8 cellular contexts compared by ENCODE assay signal in the genomic region with DNA sequence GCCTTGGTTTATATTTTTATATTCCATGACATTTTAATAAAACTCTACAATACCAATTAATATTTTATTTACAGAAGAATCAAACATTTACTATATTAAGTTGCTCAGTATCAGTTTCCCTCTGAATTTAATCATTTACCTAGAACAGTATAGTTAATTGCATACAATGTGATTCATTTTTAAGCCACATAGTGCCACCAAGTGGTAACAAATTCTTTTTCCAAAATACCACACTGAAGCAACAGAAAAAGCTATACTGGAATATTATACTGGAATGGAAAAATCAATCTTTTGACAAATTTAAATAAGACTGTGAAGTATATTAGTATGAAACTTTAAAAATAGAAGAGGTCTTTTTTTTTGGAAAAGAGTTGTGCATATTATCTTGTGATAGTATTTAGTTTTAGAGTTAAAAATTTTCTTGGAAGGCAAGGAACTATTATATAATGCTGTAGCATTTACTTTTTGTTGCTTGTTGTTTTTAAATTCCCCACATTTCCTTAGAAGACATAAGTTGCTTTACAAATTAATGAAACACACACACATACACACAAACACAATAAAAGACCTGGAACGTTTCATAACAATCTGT. TPM values are rescaled to one million over a fixed set of nuclear protein-coding genes. Genes with fewer than 3 reads are reported as not detected.
A peak's percentile ranks its signal among the peaks of the same experiment; 100 is the strongest.
DNase-seq lines count a peak whose midpoint lies in the region; ATAC-seq and TF ChIP-seq lines count a peak whose summit lies in the region.

No MANE protein-coding gene starts in this region.

- intact Hi-C loops in left ventricle myocardium superior (cut with micrococcal nuclease) = loop anchor here (10.0 kb wide), 1 partner anchor 240 kb away; no protein-coding TSS in a partner anchor

- no peaks in the 10 kb centered on the region for H3K9me3 Mint-ChIP-seq in GM23338

- WGBS in upper lobe of left lung, 2 donors = 73 to 77% methylated on average over 1 of the region's 1 CpG

- H3K27ac Mint-ChIP-seq in GM23338 = no peak overlapping the region

- H3K4me2 ChIP-seq in GM23338 = no peak overlapping the region

- H3K27ac ChIP-seq in GM23338 (ENCODE audit: low read depth) = no peak overlapping the region
- H3K27ac ChIP-seq in upper lobe of left lung = no peak overlapping the region

- no peak for TF ChIP-seq EP300 in upper lobe of left lung (IDR thresholded peaks at IDR 0.05)

- no peak for DNase-seq in AG09319 (ENCODE audit: extremely low read depth, low read depth)
- peak; percentile 33 for DNase-seq in GM23338 (ENCODE audit: low spot score)
- DNase-seq in SHP77 (lab: John Stamatoyannopoulos, UW) = peak; percentile 12 to 17
- no peak for DNase-seq in left ventricle myocardium superior
- no peak for DNase-seq in activated CD4-positive, CD25-positive, alpha-beta regulatory T cell treated with anti-CD3 and anti-CD28 coated beads, Interleukin-2, amount 50 U/mL, for 72 hours
- DNase-seq in upper lobe of left lung = no peak

- peak; percentile 25 for TF ChIP-seq CTCF in AG09319 (IDR thresholded peaks at IDR 0.05; ENCODE audit: low read depth, low read length)
- peak in 1 of 2 experiments; percentile 71; a peak in 3 of 4 replicates for TF ChIP-seq CTCF in GM23338 (conservative IDR thresholded peaks at IDR 0.05; ENCODE audit: low read depth in 2 of 2)
- TF ChIP-seq CTCF in upper lobe of left lung (IDR thresholded peaks at IDR 0.05) = peak in 2 of 6 experiments; percentile 11 to 17

- no peak overlapping the region for H3K4me3 Mint-ChIP-seq in GM23338

- no peaks in the 10 kb centered on the region for H3K36me3 ChIP-seq in GM23338 (ENCODE audit: insufficient read depth)
- H3K36me3 ChIP-seq in upper lobe of left lung = no peaks in the 10 kb centered on the region

- H3F3A ChIP-seq in GM23338 (replicated peaks; ENCODE audit: low read depth) = peaks cover 2% of the 10 kb centered on the region; the same call in 1 of the 2 replicates

- H3K27me3 ChIP-seq in GM23338 (ENCODE audit: insufficient read depth) (no peaks in the 10 kb centered on the region), upper lobe of left lung (no peaks in the 10 kb centered on the region)

- no peak overlapping the region for H2AFZ ChIP-seq in GM23338

- no peak overlapping the region for H3K4me3 ChIP-seq in GM23338
- H3K4me3 ChIP-seq in upper lobe of left lung = no peak overlapping the region

- TF ChIP-seq POLR2A in upper lobe of left lung (IDR thresholded peaks at IDR 0.05) = no peak

- ATAC-seq in GM23338 = peak; percentile 35; the same call in 2 of the 3 replicates
- peak; percentile 29 for ATAC-seq in left ventricle myocardium superior
- no peak for ATAC-seq in HG02798 (IDR thresholded peaks at IDR 0.05; ENCODE audit: poor library complexity, unreplicated experiment)
- no peak for ATAC-seq in HG02852 (IDR thresholded peaks at IDR 0.05; ENCODE audit: unreplicated experiment)
- ATAC-seq in upper lobe of left lung (ENCODE audit: low FRiP score in 2 of 2) = no peak

- peaks cover 8% of the 10 kb centered on the region; the same call in 1 of the 2 replicates for H3K4me1 ChIP-seq in GM23338 (ENCODE audit: insufficient read depth)
- H3K4me1 ChIP-seq in upper lobe of left lung = peaks cover 0 to 12% (median 10%) of the 10 kb centered on the region in 4 donors

- H3K36me3 Mint-ChIP-seq in GM23338 (ENCODE audit: low read depth) = no peaks in the 10 kb centered on the region; the same call in 2 of the 3 replicates

- no peaks in the 10 kb centered on the region for H3K9me2 ChIP-seq in GM23338 (ENCODE audit: insufficient read depth)

- peaks cover 16% of the 10 kb centered on the region; the same call in 2 of the 3 replicates for H3K4me1 Mint-ChIP-seq in GM23338

- H3K9me3 ChIP-seq in upper lobe of left lung = no peaks in the 10 kb centered on the region

- H3K27me3 Mint-ChIP-seq in GM23338 (ENCODE audit: insufficient read depth, low read depth, poor library complexity) = no peaks in the 10 kb centered on the region

- peaks cover 97% of the 10 kb centered on the region for H3K79me2 ChIP-seq in GM23338 (replicated peaks; ENCODE audit: insufficient read depth)

- peaks cover 46% of the 10 kb centered on the region for H4K20me1 ChIP-seq in GM23338 (replicated peaks; ENCODE audit: insufficient read depth)

TF ChIP-seq in GM23338, 12 proteins besides CTCF, POLR2A, EP300 and RAD21:
- no peak for TF ChIP-seq REST (IDR thresholded peaks at IDR 0.05; ENCODE audit: unreplicated experiment)

RNA-seq across cellular contexts. Expression of gene ZNF644, which starts 57.3 kb away (rescaled TPM):
- 103 and 112 TPM in 2 replicates for total RNA-seq in GM23338 (2014; rRNA removed; shearing (Covaris generic))
- polyA plus RNA-seq in GM23338 (2016; fragmentation: Nextera tagmentation; extraction: Ambion mirVana) = 80.3 and 101 TPM in 2 replicates
- 32.5 TPM for total RNA-seq in left ventricle myocardium superior
- 100 to 1,000 TPM in 1 of 6 donors, 10 to 100 TPM in 5; 36.7 to 111 (median 42.9) TPM for total RNA-seq in upper lobe of left lung

Comparison
In these comparisons a context has a peak if more than half of its experiments do, and no peak if none do; other contexts are left out.
1. DNase-seq: peak in GM23338 (single experiment) and SHP77 (2 of 2); none in AG09319 (single experiment), left ventricle myocardium superior (single experiment), activated CD4-positive, CD25-positive, alpha-beta regulatory T cell treated with anti-CD3 and anti-CD28 coated beads, Interleukin-2, amount 50 U/mL, for 72 hours (single experiment) and upper lobe of left lung (0 of 2).
2. ATAC-seq: peak in GM23338 (single experiment) and left ventricle myocardium superior (single experiment); none in HG02798 (single experiment), HG02852 (single experiment) and upper lobe of left lung (0 of 2).